ENCODE assay signal across 8 cellular contexts in genomic region chr5:154058055-154059038, GRCh38. TPM values are rescaled to one million over a fixed set of nuclear protein-coding genes. Genes with fewer than 3 reads are reported as not detected.
A peak's percentile ranks its signal among the peaks of the same experiment; 100 is the strongest.
DNase-seq lines count a peak whose midpoint lies in the region; ATAC-seq and TF ChIP-seq lines count a peak whose summit lies in the region.

No MANE protein-coding gene starts in this region.

- H3K27me3 ChIP-seq in suprapubic skin (no peaks in the 10 kb centered on the region), gastroesophageal sphincter (no peaks in the 10 kb centered on the region)

- DNase-seq in DMS153 treated with DMSO at 0.1 percent for 48 hours (lab: John Stamatoyannopoulos, UW; ENCODE audit: unreplicated experiment) (peak; percentile 7), astrocyte of the hippocampus (ENCODE audit: low read depth, low spot score) (peak; percentile 90), suprapubic skin (ENCODE audit: low spot score in 2 of 2) (no peak)
- no peak for DNase-seq in activated T-helper 1 cell treated with anti-CD3 and anti-CD28 coated beads, Interleukin-12 subunit alpha, Interleukin-12 subunit beta, Interleukin-2, Interleukin-4 antibody, amounts not matched to agents 30 ng/mL and 10 ng/mL and 1 ng/mL, durations not matched to agents 14 hours and 24 hours and 36 hours (ENCODE audit: low spot score)

- H3K4me1 Mint-ChIP-seq in activated T-helper 1 cell treated with anti-CD3 and anti-CD28 coated beads, Interleukin-12 subunit alpha, Interleukin-12 subunit beta, Interleukin-2, Interleukin-4 antibody, amounts not matched to agents 30 ng/mL and 10 ng/mL and 1 ng/mL, durations not matched to agents 14 hours and 24 hours and 36 hours (ENCODE audit: low read depth): peaks cover 18% of the 10 kb centered on the region

- TF ChIP-seq CTCF in suprapubic skin (IDR thresholded peaks at IDR 0.05): no peak
- no peak for TF ChIP-seq CTCF in gastroesophageal sphincter (IDR thresholded peaks at IDR 0.05)

- no peak overlapping the region for H3K27ac ChIP-seq in suprapubic skin
- H3K27ac ChIP-seq in gastroesophageal sphincter: no peak overlapping the region

- H3K9me3 ChIP-seq in suprapubic skin (no peaks in the 10 kb centered on the region), gastroesophageal sphincter (no peaks in the 10 kb centered on the region)

- no peak for TF ChIP-seq EP300 in suprapubic skin (IDR thresholded peaks at IDR 0.05)
- no peak for TF ChIP-seq EP300 in gastroesophageal sphincter (IDR thresholded peaks at IDR 0.05)

- ATAC-seq in GM19468 (IDR thresholded peaks at IDR 0.05; ENCODE audit: extremely low read depth, unreplicated experiment) (peak; percentile 62), HG03571 (IDR thresholded peaks at IDR 0.05; ENCODE audit: unreplicated experiment) (peak; percentile 70), HG03439 (IDR thresholded peaks at IDR 0.05; ENCODE audit: unreplicated experiment) (no peak), gastroesophageal sphincter (no peak)

- intact Hi-C loops in activated T-helper 1 cell treated with anti-CD3 and anti-CD28 coated beads, Interleukin-12 subunit alpha, Interleukin-12 subunit beta, Interleukin-2, Interleukin-4 antibody, amounts not matched to agents 30 ng/mL and 10 ng/mL and 1 ng/mL, durations not matched to agents 14 hours and 24 hours and 36 hours (cut with micrococcal nuclease): no loop called here

- TF ChIP-seq POLR2A in suprapubic skin (IDR thresholded peaks at IDR 0.05) (no peak), gastroesophageal sphincter (IDR thresholded peaks at IDR 0.05) (no peak)

- peaks cover under 1% of the 10 kb centered on the region for H3K27me3 Mint-ChIP-seq in activated T-helper 1 cell treated with anti-CD3 and anti-CD28 coated beads, Interleukin-12 subunit alpha, Interleukin-12 subunit beta, Interleukin-2, Interleukin-4 antibody, amounts not matched to agents 30 ng/mL and 10 ng/mL and 1 ng/mL, durations not matched to agents 14 hours and 24 hours and 36 hours (ENCODE audit: insufficient read depth)

- H3K4me1 ChIP-seq in suprapubic skin: peaks cover 2% of the 10 kb centered on the region
- H3K4me1 ChIP-seq in gastroesophageal sphincter: peaks cover 0 to 12% (median 0%) of the 10 kb centered on the region in 3 donors

- no peak overlapping the region for H3K27ac Mint-ChIP-seq in activated T-helper 1 cell treated with anti-CD3 and anti-CD28 coated beads, Interleukin-12 subunit alpha, Interleukin-12 subunit beta, Interleukin-2, Interleukin-4 antibody, amounts not matched to agents 30 ng/mL and 10 ng/mL and 1 ng/mL, durations not matched to agents 14 hours and 24 hours and 36 hours

- H3K36me3 ChIP-seq in suprapubic skin (peaks cover 21% of the 10 kb centered on the region), gastroesophageal sphincter (peaks cover 2 to 30% of the 10 kb centered on the region in 2 donors)

- 80% methylated on average over 10 of the region's 10 CpGs for WGBS in suprapubic skin
- 71 to 74% methylated on average over 8 to 10 of the region's 10 CpGs for WGBS in gastroesophageal sphincter (ENCODE audit: low coverage in 1 of 2), 2 donors

- no peak overlapping the region for H3K4me3 Mint-ChIP-seq in activated T-helper 1 cell treated with anti-CD3 and anti-CD28 coated beads, Interleukin-12 subunit alpha, Interleukin-12 subunit beta, Interleukin-2, Interleukin-4 antibody, amounts not matched to agents 30 ng/mL and 10 ng/mL and 1 ng/mL, durations not matched to agents 14 hours and 24 hours and 36 hours

- H3K4me3 ChIP-seq in suprapubic skin (no peak overlapping the region), gastroesophageal sphincter (no peak overlapping the region)

- no peaks in the 10 kb centered on the region for H3K9me3 Mint-ChIP-seq in activated T-helper 1 cell treated with anti-CD3 and anti-CD28 coated beads, Interleukin-12 subunit alpha, Interleukin-12 subunit beta, Interleukin-2, Interleukin-4 antibody, amounts not matched to agents 30 ng/mL and 10 ng/mL and 1 ng/mL, durations not matched to agents 14 hours and 24 hours and 36 hours

- H3K36me3 Mint-ChIP-seq in activated T-helper 1 cell treated with anti-CD3 and anti-CD28 coated beads, Interleukin-12 subunit alpha, Interleukin-12 subunit beta, Interleukin-2, Interleukin-4 antibody, amounts not matched to agents 30 ng/mL and 10 ng/mL and 1 ng/mL, durations not matched to agents 14 hours and 24 hours and 36 hours (ENCODE audit: low read depth): peaks cover 17% of the 10 kb centered on the region

RNA-seq across cellular contexts. Expression of gene MFAP3, which starts 19.6 kb away (rescaled TPM):
- total RNA-seq in activated T-helper 1 cell treated with anti-CD3 and anti-CD28 coated beads, Interleukin-12 subunit alpha, Interleukin-12 subunit beta, Interleukin-2, Interleukin-4 antibody, amounts not matched to agents 30 ng/mL and 10 ng/mL and 1 ng/mL, durations not matched to agents 14 hours and 24 hours and 36 hours: 24.3 and 29.9 TPM in 2 replicates
- total RNA-seq in suprapubic skin (10 to 100 TPM; 32.9 to 48.4 (median 39.9) TPM), gastroesophageal sphincter (10 to 100 TPM; 25.7 to 36.9 (median 27.0) TPM)

RNA-seq across cellular contexts. Expression of gene FAM114A2, which starts 19.6 kb away (rescaled TPM):
- 28.3 and 28.7 TPM in 2 replicates for total RNA-seq in activated T-helper 1 cell treated with anti-CD3 and anti-CD28 coated beads, Interleukin-12 subunit alpha, Interleukin-12 subunit beta, Interleukin-2, Interleukin-4 antibody, amounts not matched to agents 30 ng/mL and 10 ng/mL and 1 ng/mL, durations not matched to agents 14 hours and 24 hours and 36 hours
- total RNA-seq in suprapubic skin (10 to 100 TPM in 3 of 4 donors, 1 to 10 TPM in 1; 7.8 to 13.3 (median 11.5) TPM), gastroesophageal sphincter (10 to 100 TPM; 16.2 to 17.9 (median 17.6) TPM)

Comparison
In these comparisons a context has a peak if more than half of its experiments do, and no peak if none do; other contexts are left out.
1. DNase-seq: peak in DMS153 treated with DMSO at 0.1 percent for 48 hours (single experiment) and astrocyte of the hippocampus (single experiment); none in activated T-helper 1 cell treated with anti-CD3 and anti-CD28 coated beads, Interleukin-12 subunit alpha, Interleukin-12 subunit beta, Interleukin-2, Interleukin-4 antibody, amounts not matched to agents 30 ng/mL and 10 ng/mL and 1 ng/mL, durations not matched to agents 14 hours and 24 hours and 36 hours (single experiment) and suprapubic skin (0 of 2).
2. ATAC-seq: peak in GM19468 (single experiment) and HG03571 (single experiment); none in HG03439 (single experiment) and gastroesophageal sphincter (single experiment).